Comparison of ENCODE assay signal across 15 cellular contexts in the genomic region with DNA sequence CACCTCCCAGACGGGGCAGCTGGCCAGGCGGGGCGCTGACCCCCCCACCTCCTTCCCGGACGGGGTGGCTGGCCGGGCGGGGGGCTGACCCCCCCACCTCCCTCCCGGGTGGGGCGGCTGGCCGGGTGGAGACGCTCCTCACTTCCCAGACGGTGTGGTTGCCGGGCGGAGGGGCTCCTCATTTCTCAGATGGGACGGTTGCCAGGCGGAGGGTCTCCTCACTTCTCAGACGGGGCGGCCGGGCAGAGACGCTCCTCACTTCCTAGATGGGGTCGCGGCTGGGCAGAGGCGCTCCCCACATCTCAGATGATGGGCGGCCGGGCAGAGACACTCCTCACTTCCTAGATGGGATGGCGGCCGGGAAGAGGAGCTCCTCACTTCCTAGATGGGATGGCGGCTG. TPM values are rescaled to one million over a fixed set of nuclear protein-coding genes. Genes with fewer than 3 reads are reported as not detected.
"Had no signal": no experiment of that assay in that cellular context is flagged by ENCODE, and none has a peak within 500 bp of the region (broad histone marks: within the 10 kb centered on the region; RNA-seq: fewer than 3 reads in every experiment).

No MANE protein-coding gene starts in this region.

RNA-seq across cellular contexts. Expression of a gene that starts 14.8 kb away (rescaled TPM):
- total RNA-seq: activated B cell treated with CpG ODN at 0.5 μM for 24 hours; activated CD4-positive, alpha-beta memory T cell treated with anti-CD3 and anti-CD28 coated beads for 36 hours; activated CD4-positive, alpha-beta memory T cell treated with anti-CD3 and anti-CD28 coated beads, Interleukin-2, amount 10 ng/mL, durations not matched to agents 7 days and 5 days; activated CD4-positive, alpha-beta T cell treated with anti-CD3 and anti-CD28 coated beads for 36 hours; activated CD4-positive, alpha-beta T cell treated with anti-CD3 and anti-CD28 coated beads, Interleukin-2, amount 10 ng/mL, durations not matched to agents 24 days and 14 days; activated CD4-positive, alpha-beta T cell treated with anti-CD3 and anti-CD28 coated beads, Interleukin-2, amount 10 ng/mL, durations not matched to agents 7 days and 5 days; activated CD8-positive, alpha-beta memory T cell treated with anti-CD3 and anti-CD28 coated beads for 36 hours; activated CD8-positive, alpha-beta memory T cell treated with anti-CD3 and anti-CD28 coated beads, Interleukin-2, amount 10 ng/mL, durations not matched to agents 7 days and 5 days; activated CD8-positive, alpha-beta T cell treated with anti-CD3 and anti-CD28 coated beads for 36 hours; activated CD8-positive, alpha-beta T cell treated with anti-CD3 and anti-CD28 coated beads, Interleukin-2, amount 10 ng/mL, durations not matched to agents 7 days and 5 days; T-cell; T-helper 1 cell treated with Interleukin-12 subunit alpha and Interleukin-12 subunit beta and Interleukin-4 antibody, amounts not matched to agents 30 ng/mL and 1 ng/mL, for 36 hours; T-helper 17 cell; T-helper 2 cell treated with Interferon-gamma antibody and Interleukin-4, amounts not matched to agents 100 ng/mL and 5 ng/mL, for 36 hours; WTC11 had no signal

RNA-seq across cellular contexts. Expression of a gene that starts 16.3 kb away (rescaled TPM):
- total RNA-seq: activated B cell treated with CpG ODN at 0.5 μM for 24 hours; activated CD4-positive, alpha-beta memory T cell treated with anti-CD3 and anti-CD28 coated beads for 36 hours; activated CD4-positive, alpha-beta memory T cell treated with anti-CD3 and anti-CD28 coated beads, Interleukin-2, amount 10 ng/mL, durations not matched to agents 7 days and 5 days; activated CD4-positive, alpha-beta T cell treated with anti-CD3 and anti-CD28 coated beads for 36 hours; activated CD4-positive, alpha-beta T cell treated with anti-CD3 and anti-CD28 coated beads, Interleukin-2, amount 10 ng/mL, durations not matched to agents 24 days and 14 days; activated CD4-positive, alpha-beta T cell treated with anti-CD3 and anti-CD28 coated beads, Interleukin-2, amount 10 ng/mL, durations not matched to agents 7 days and 5 days; activated CD8-positive, alpha-beta memory T cell treated with anti-CD3 and anti-CD28 coated beads for 36 hours; activated CD8-positive, alpha-beta memory T cell treated with anti-CD3 and anti-CD28 coated beads, Interleukin-2, amount 10 ng/mL, durations not matched to agents 7 days and 5 days; activated CD8-positive, alpha-beta T cell treated with anti-CD3 and anti-CD28 coated beads for 36 hours; activated CD8-positive, alpha-beta T cell treated with anti-CD3 and anti-CD28 coated beads, Interleukin-2, amount 10 ng/mL, durations not matched to agents 7 days and 5 days; T-cell; T-helper 1 cell treated with Interleukin-12 subunit alpha and Interleukin-12 subunit beta and Interleukin-4 antibody, amounts not matched to agents 30 ng/mL and 1 ng/mL, for 36 hours; T-helper 17 cell; T-helper 2 cell treated with Interferon-gamma antibody and Interleukin-4, amounts not matched to agents 100 ng/mL and 5 ng/mL, for 36 hours; WTC11 had no signal

RNA-seq across cellular contexts. Expression of a gene that starts 24.2 kb away (rescaled TPM):
- total RNA-seq: activated B cell treated with CpG ODN at 0.5 μM for 24 hours; activated CD4-positive, alpha-beta memory T cell treated with anti-CD3 and anti-CD28 coated beads for 36 hours; activated CD4-positive, alpha-beta memory T cell treated with anti-CD3 and anti-CD28 coated beads, Interleukin-2, amount 10 ng/mL, durations not matched to agents 7 days and 5 days; activated CD4-positive, alpha-beta T cell treated with anti-CD3 and anti-CD28 coated beads for 36 hours; activated CD4-positive, alpha-beta T cell treated with anti-CD3 and anti-CD28 coated beads, Interleukin-2, amount 10 ng/mL, durations not matched to agents 24 days and 14 days; activated CD4-positive, alpha-beta T cell treated with anti-CD3 and anti-CD28 coated beads, Interleukin-2, amount 10 ng/mL, durations not matched to agents 7 days and 5 days; activated CD8-positive, alpha-beta memory T cell treated with anti-CD3 and anti-CD28 coated beads for 36 hours; activated CD8-positive, alpha-beta memory T cell treated with anti-CD3 and anti-CD28 coated beads, Interleukin-2, amount 10 ng/mL, durations not matched to agents 7 days and 5 days; activated CD8-positive, alpha-beta T cell treated with anti-CD3 and anti-CD28 coated beads for 36 hours; activated CD8-positive, alpha-beta T cell treated with anti-CD3 and anti-CD28 coated beads, Interleukin-2, amount 10 ng/mL, durations not matched to agents 7 days and 5 days; T-cell; T-helper 1 cell treated with Interleukin-12 subunit alpha and Interleukin-12 subunit beta and Interleukin-4 antibody, amounts not matched to agents 30 ng/mL and 1 ng/mL, for 36 hours; T-helper 17 cell; T-helper 2 cell treated with Interferon-gamma antibody and Interleukin-4, amounts not matched to agents 100 ng/mL and 5 ng/mL, for 36 hours; WTC11 had no signal

RNA-seq across cellular contexts. Expression of a gene that starts 56.0 kb away (rescaled TPM):
- total RNA-seq: activated B cell treated with CpG ODN at 0.5 μM for 24 hours; activated CD4-positive, alpha-beta memory T cell treated with anti-CD3 and anti-CD28 coated beads for 36 hours; activated CD4-positive, alpha-beta memory T cell treated with anti-CD3 and anti-CD28 coated beads, Interleukin-2, amount 10 ng/mL, durations not matched to agents 7 days and 5 days; activated CD4-positive, alpha-beta T cell treated with anti-CD3 and anti-CD28 coated beads for 36 hours; activated CD4-positive, alpha-beta T cell treated with anti-CD3 and anti-CD28 coated beads, Interleukin-2, amount 10 ng/mL, durations not matched to agents 24 days and 14 days; activated CD4-positive, alpha-beta T cell treated with anti-CD3 and anti-CD28 coated beads, Interleukin-2, amount 10 ng/mL, durations not matched to agents 7 days and 5 days; activated CD8-positive, alpha-beta memory T cell treated with anti-CD3 and anti-CD28 coated beads for 36 hours; activated CD8-positive, alpha-beta memory T cell treated with anti-CD3 and anti-CD28 coated beads, Interleukin-2, amount 10 ng/mL, durations not matched to agents 7 days and 5 days; activated CD8-positive, alpha-beta T cell treated with anti-CD3 and anti-CD28 coated beads for 36 hours; activated CD8-positive, alpha-beta T cell treated with anti-CD3 and anti-CD28 coated beads, Interleukin-2, amount 10 ng/mL, durations not matched to agents 7 days and 5 days; T-cell; T-helper 1 cell treated with Interleukin-12 subunit alpha and Interleukin-12 subunit beta and Interleukin-4 antibody, amounts not matched to agents 30 ng/mL and 1 ng/mL, for 36 hours; T-helper 17 cell; T-helper 2 cell treated with Interferon-gamma antibody and Interleukin-4, amounts not matched to agents 100 ng/mL and 5 ng/mL, for 36 hours; WTC11 had no signal

RNA-seq across cellular contexts. Expression of a gene that starts 59.0 kb away (rescaled TPM):
- total RNA-seq: activated B cell treated with CpG ODN at 0.5 μM for 24 hours; activated CD4-positive, alpha-beta memory T cell treated with anti-CD3 and anti-CD28 coated beads for 36 hours; activated CD4-positive, alpha-beta memory T cell treated with anti-CD3 and anti-CD28 coated beads, Interleukin-2, amount 10 ng/mL, durations not matched to agents 7 days and 5 days; activated CD4-positive, alpha-beta T cell treated with anti-CD3 and anti-CD28 coated beads for 36 hours; activated CD4-positive, alpha-beta T cell treated with anti-CD3 and anti-CD28 coated beads, Interleukin-2, amount 10 ng/mL, durations not matched to agents 24 days and 14 days; activated CD4-positive, alpha-beta T cell treated with anti-CD3 and anti-CD28 coated beads, Interleukin-2, amount 10 ng/mL, durations not matched to agents 7 days and 5 days; activated CD8-positive, alpha-beta memory T cell treated with anti-CD3 and anti-CD28 coated beads for 36 hours; activated CD8-positive, alpha-beta memory T cell treated with anti-CD3 and anti-CD28 coated beads, Interleukin-2, amount 10 ng/mL, durations not matched to agents 7 days and 5 days; activated CD8-positive, alpha-beta T cell treated with anti-CD3 and anti-CD28 coated beads for 36 hours; activated CD8-positive, alpha-beta T cell treated with anti-CD3 and anti-CD28 coated beads, Interleukin-2, amount 10 ng/mL, durations not matched to agents 7 days and 5 days; T-cell; T-helper 1 cell treated with Interleukin-12 subunit alpha and Interleukin-12 subunit beta and Interleukin-4 antibody, amounts not matched to agents 30 ng/mL and 1 ng/mL, for 36 hours; T-helper 17 cell; T-helper 2 cell treated with Interferon-gamma antibody and Interleukin-4, amounts not matched to agents 100 ng/mL and 5 ng/mL, for 36 hours had no signal
